In the genomic region with DNA sequence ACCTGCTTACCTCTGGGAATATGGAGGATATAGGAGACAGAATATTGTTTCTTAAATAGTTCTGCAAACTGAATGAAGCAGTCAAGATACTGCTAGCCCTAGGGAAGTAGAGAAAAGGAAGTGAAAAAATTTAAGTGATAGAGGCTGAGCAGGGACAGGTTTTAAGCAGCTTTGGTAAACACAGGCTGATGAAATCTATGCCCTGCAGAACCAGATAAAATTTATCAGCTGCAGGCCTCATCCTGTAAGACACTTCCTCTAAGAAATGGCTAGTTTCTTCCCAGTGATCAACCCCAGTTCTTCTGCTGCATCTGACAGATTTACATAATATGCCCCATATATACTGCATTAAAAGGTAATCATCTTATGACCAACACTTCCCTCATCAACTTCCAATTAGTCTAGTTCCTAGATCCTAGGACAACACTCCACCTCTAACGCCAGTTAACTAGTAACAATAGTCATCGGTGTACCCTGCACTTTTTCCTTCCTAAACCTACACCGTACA, we compare ENCODE assay signal across 8 cellular contexts. TPM values are rescaled to one million over a fixed set of nuclear protein-coding genes. Genes with fewer than 3 reads are reported as not detected.
A peak's percentile ranks its signal among the peaks of the same experiment; 100 is the strongest.
DNase-seq lines count a peak whose midpoint lies in the region; ATAC-seq and TF ChIP-seq lines count a peak whose summit lies in the region.

No MANE protein-coding gene starts in this region.

- H3K4me3 Mint-ChIP-seq in progenitor cell of endocrine pancreas (ENCODE audit: low read depth) = peak overlapping the region; percentile 93

- intact Hi-C loops in Panc1 (cut with micrococcal nuclease; ENCODE audit: unreplicated experiment) = no loop called here

- H3K4me3 ChIP-seq in GM12864 (ENCODE audit: low read depth, low read length) (peak overlapping the region; percentile 44; the same call in 1 of the 2 replicates), Panc1 (ENCODE audit: low read depth in 2 of 2, low read length in 2 of 2) (no peak overlapping the region), endocrine pancreas (ENCODE audit: control insufficient read depth, insufficient read depth, low read length) (peak overlapping the region; percentile 80)

- TF ChIP-seq CTCF in GM12864 (IDR thresholded peaks at IDR 0.05; ENCODE audit: low read depth, low read length, missing control alignments) (no peak), Panc1 (IDR thresholded peaks at IDR 0.05) (no peak), progenitor cell of endocrine pancreas (IDR thresholded peaks at IDR 0.05; ENCODE audit: unreplicated experiment) (no peak)

- no peaks in the 10 kb centered on the region for H3K9me3 Mint-ChIP-seq in progenitor cell of endocrine pancreas (ENCODE audit: low read depth)

- in situ Hi-C loops in Panc1 (cut with HindIII; ENCODE audit: low pct_unique_long_range_greater_than_20kb, low sequenced_read_pairs) = no loop called here

- H3K36me3 ChIP-seq in Panc1 (ENCODE audit: control insufficient read depth, insufficient read depth, low read length) = peaks cover 4% of the 10 kb centered on the region; the same call in 1 of the 2 replicates
- H3K36me3 ChIP-seq in endocrine pancreas (ENCODE audit: control insufficient read depth, insufficient read depth, low read length) = peaks cover under 1% of the 10 kb centered on the region

- peak overlapping the region; percentile 94 for H3K27ac ChIP-seq in Panc1 (ENCODE audit: low read length)

- H3K27me3 Mint-ChIP-seq in progenitor cell of endocrine pancreas = no peaks in the 10 kb centered on the region

- no peaks in the 10 kb centered on the region for H3K9me3 ChIP-seq in Panc1 (ENCODE audit: control insufficient read depth, insufficient read depth, low read depth, low read length)
- H3K9me3 ChIP-seq in endocrine pancreas (ENCODE audit: control insufficient read depth, low read length) = no peaks in the 10 kb centered on the region

- DNase-seq in GM12864 (ENCODE audit: low read depth) (no peak), Panc1 (ENCODE audit: low read depth, low spot score) (no peak), progenitor cell of endocrine pancreas (ENCODE audit: low spot score, unreplicated experiment) (no peak), NCI-H748 treated with DMSO at 0.1 percent for 48 hours (lab: John Stamatoyannopoulos, UW) (no peak), SHP77 (lab: John Stamatoyannopoulos, UW) (no peak), NCI-H1436 (lab: John Stamatoyannopoulos, UW) (no peak), NCI-H2196 (lab: John Stamatoyannopoulos, UW; ENCODE audit: unreplicated experiment) (no peak)

- no TSS peak for BruUV-seq in Panc1 (replicated peaks; lab: Mats Ljungman, UMichigan)

- H3K27me3 ChIP-seq in Panc1 (ENCODE audit: control insufficient read depth, insufficient read depth, low read length) (no peaks in the 10 kb centered on the region), endocrine pancreas (ENCODE audit: control insufficient read depth, insufficient read depth, low read length) (no peaks in the 10 kb centered on the region)

- peaks cover 43% of the 10 kb centered on the region for H3K4me1 Mint-ChIP-seq in progenitor cell of endocrine pancreas (ENCODE audit: low read depth)

- H3K27ac Mint-ChIP-seq in progenitor cell of endocrine pancreas = peak overlapping the region; percentile 99

- CTCF ChIA-PET in Panc1 (lab: Charles Lee) = interaction anchor here (0.5 kb wide), 1 partner anchor 32 kb away, joined by 3 read pairs; no protein-coding TSS in a partner anchor

- H3K36me3 Mint-ChIP-seq in progenitor cell of endocrine pancreas (ENCODE audit: insufficient read depth) = peaks cover 9% of the 10 kb centered on the region

- POLR2A ChIA-PET in Panc1 (lab: Charles Lee) = interaction anchor here (0.5 to 0.6 kb wide), 2 partner anchors 41 to 188 kb away, joined by 3 to 4 read pairs; no protein-coding TSS in a partner anchor

- H3K9ac ChIP-seq in endocrine pancreas (ENCODE audit: control insufficient read depth, insufficient read depth, low read length) = no peak overlapping the region

- no peak for ATAC-seq in Panc1

- H3K4me1 ChIP-seq in Panc1 (ENCODE audit: control insufficient read depth, insufficient read depth, low read length) (peaks cover 29% of the 10 kb centered on the region), endocrine pancreas (ENCODE audit: control insufficient read depth, insufficient read depth, low read length) (peaks cover 17% of the 10 kb centered on the region)

RNA-seq across cellular contexts. Expression of a gene that starts 1.3 kb away (rescaled TPM):
- total RNA-seq in Panc1 (2021; ENCODE audit: unreplicated experiment) (152 TPM), progenitor cell of endocrine pancreas (102 TPM in 2 replicates)
- 100 TPM for polyA plus RNA-seq in Panc1 (2012; ENCODE audit: insufficient read length)

RNA-seq across cellular contexts. Expression of a gene that starts 8.7 kb away (rescaled TPM):
- total RNA-seq in Panc1 (2021; ENCODE audit: unreplicated experiment) (6.0 TPM), progenitor cell of endocrine pancreas (12.0 and 13.8 TPM in 2 replicates)
- 5.0 TPM for polyA plus RNA-seq in Panc1 (2012; ENCODE audit: insufficient read length)

RNA-seq across cellular contexts. Expression of a gene that starts 10.4 kb away (rescaled TPM):
- total RNA-seq in Panc1 (2021; ENCODE audit: unreplicated experiment) (2,264 TPM), progenitor cell of endocrine pancreas (3,912 and 3,916 TPM in 2 replicates)
- polyA plus RNA-seq in Panc1 (2012; ENCODE audit: insufficient read length) = 5,429 TPM

RNA-seq across cellular contexts. Expression of a gene that starts 22.4 kb away (rescaled TPM):
- 175 TPM for total RNA-seq in Panc1 (2021; ENCODE audit: unreplicated experiment)
- polyA plus RNA-seq in Panc1 (2012; ENCODE audit: insufficient read length) = 159 TPM
- total RNA-seq in progenitor cell of endocrine pancreas = 103 and 106 TPM in 2 replicates

RNA-seq across cellular contexts. Expression of a gene that starts 25.6 kb away (rescaled TPM):
- total RNA-seq in Panc1 (2021; ENCODE audit: unreplicated experiment) (66.5 TPM), progenitor cell of endocrine pancreas (169 and 172 TPM in 2 replicates)
- polyA plus RNA-seq in Panc1 (2012; ENCODE audit: insufficient read length) = 236 TPM

Comparison
In these comparisons a context has a peak if more than half of its experiments do, and no peak if none do; other contexts are left out.
1. H3K4me3 ChIP-seq: peak in GM12864 (single experiment) and endocrine pancreas (single experiment); none in Panc1 (0 of 2).